In the genomic region with DNA sequence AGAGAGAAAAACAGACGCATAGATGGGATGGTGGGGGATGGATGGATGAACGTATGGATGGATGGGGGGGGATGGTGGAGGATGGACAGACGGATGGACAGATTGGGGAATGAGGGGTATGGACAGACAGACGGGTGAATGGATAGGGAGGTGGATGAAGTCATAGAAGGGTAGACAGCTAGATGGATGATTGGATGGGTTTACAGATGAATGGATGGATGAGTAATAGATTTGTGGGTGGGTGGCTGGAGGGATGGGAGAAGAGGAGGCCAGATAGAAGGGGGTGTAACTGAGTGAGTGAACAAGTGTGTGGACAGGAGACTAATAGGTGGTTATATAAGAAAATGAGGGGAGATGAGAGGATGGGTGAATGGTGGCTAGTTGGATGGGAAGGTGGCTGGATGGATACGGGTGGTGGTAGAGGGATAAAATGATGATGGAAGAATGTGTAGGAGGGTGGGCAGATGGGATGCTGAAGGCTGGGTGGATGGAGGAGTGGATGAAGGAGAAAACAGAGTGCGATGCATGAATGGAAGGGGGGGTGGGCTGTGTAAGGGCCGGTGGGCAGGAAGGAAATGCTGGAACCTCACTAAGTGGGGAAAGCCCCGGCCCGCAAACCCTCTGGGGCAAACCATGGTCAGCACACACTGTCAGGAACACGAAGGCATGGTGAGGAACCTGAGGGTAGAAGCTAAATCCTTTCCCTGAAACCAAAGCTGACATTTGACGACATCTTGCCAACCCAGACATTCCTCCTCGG, we compare ENCODE assay signal across 23 cellular contexts. TPM values are rescaled to one million over a fixed set of nuclear protein-coding genes. Genes with fewer than 3 reads are reported as not detected.
DNase-seq lines count a peak whose midpoint lies in the region; ATAC-seq, FAIRE-seq and TF ChIP-seq lines count a peak whose summit lies in the region.
"Had no signal": no experiment of that assay in that cellular context is flagged by ENCODE, and none has a peak within 500 bp of the region (broad histone marks: within the 10 kb centered on the region; RNA-seq: fewer than 3 reads in every experiment).

No MANE protein-coding gene starts in this region.

- H3K4me3 ChIP-seq in right atrium auricular region (no peak overlapping the region), kidney (ENCODE audit: low read length in 2 of 2) (no peak overlapping the region), skeletal muscle tissue (ENCODE audit: low read length in 3 of 3) (no peak overlapping the region)
- H3K4me3 ChIP-seq: lung had no signal

- FAIRE-seq in kidney (lab: Jason Lieb, UNC): no peak
- FAIRE-seq: A204.1, D721Med had no signal

- no peak overlapping the region for H3K9ac ChIP-seq in kidney (ENCODE audit: low read length in 2 of 2)
- H3K9ac ChIP-seq in skeletal muscle tissue (ENCODE audit: low read depth in 1 of 3, low read length in 3 of 3): no peak overlapping the region

- H3K9me3 ChIP-seq in right atrium auricular region: no peaks in the 10 kb centered on the region
- H3K9me3 ChIP-seq in kidney (ENCODE audit: control insufficient read depth in 1 of 2, low read length in 2 of 2): no peaks in the 10 kb centered on the region
- H3K9me3 ChIP-seq in skeletal muscle tissue (ENCODE audit: control insufficient read depth in 3 of 3, low read length in 3 of 3): no peaks in the 10 kb centered on the region
- H3K9me3 ChIP-seq: neutrophil had no signal

- no peaks in the 10 kb centered on the region for H3K27me3 ChIP-seq in right atrium auricular region
- H3K27me3 ChIP-seq in skeletal muscle tissue (ENCODE audit: control insufficient read depth in 3 of 3, insufficient read depth in 3 of 3, low read length in 3 of 3): no peaks in the 10 kb centered on the region

- H3K27ac ChIP-seq in right atrium auricular region: peak overlapping the region in 1 of 2 donors; percentile 7
- H3K27ac ChIP-seq in kidney (ENCODE audit: low read depth in 2 of 2, low read length in 2 of 2): peak overlapping the region; percentile 76 to 77
- H3K27ac ChIP-seq in skeletal muscle tissue (ENCODE audit: low read depth, low read length): peak overlapping the region; percentile 47
- H3K27ac ChIP-seq: C4-2B, neutrophil had no signal

- intact Hi-C loops in left ventricle myocardium superior (cut with micrococcal nuclease) (no loop called here), kidney (cut with DNase I) (no loop called here)

- H3K4me1 ChIP-seq in right atrium auricular region (peaks cover 0 to 70% of the 10 kb centered on the region in 2 donors), kidney (ENCODE audit: control insufficient read depth in 1 of 2, insufficient read depth in 1 of 2, low read depth in 1 of 2, low read length in 2 of 2) (peaks cover 8 to 32% of the 10 kb centered on the region in 2 donors), skeletal muscle tissue (ENCODE audit: control insufficient read depth in 3 of 3, insufficient read depth in 3 of 3, low read length in 3 of 3) (peaks cover 41 to 90% (median 68%) of the 10 kb centered on the region in 3 donors)

- ATAC-seq in left ventricle myocardium superior: no peak
- ATAC-seq in HG03432 (IDR thresholded peaks at IDR 0.05; ENCODE audit: unreplicated experiment): no peak
- ATAC-seq in HG02981 (IDR thresholded peaks at IDR 0.05; ENCODE audit: unreplicated experiment): no peak
- ATAC-seq: activated CD8-positive, alpha-beta T cell treated with anti-CD3 and anti-CD28 coated beads for 36 hours; stimulated activated memory B cell treated with anti-CD40 and anti-IgM and Interleukin-4, amounts not matched to agents 10 μg/mL and 1 μg/mL and 100 μg/mL, for 72 hours; WTC11 had no signal

- no peak for TF ChIP-seq CTCF in right atrium auricular region (IDR thresholded peaks at IDR 0.05)
- no peak for TF ChIP-seq CTCF in kidney (IDR thresholded peaks at IDR 0.05; ENCODE audit: borderline replicate concordance, extremely low read depth, insufficient read depth)

- H3K36me3 ChIP-seq in right atrium auricular region (no peaks in the 10 kb centered on the region), kidney (ENCODE audit: control insufficient read depth in 1 of 2, insufficient read depth in 2 of 2, low read length in 2 of 2) (no peaks in the 10 kb centered on the region), skeletal muscle tissue (ENCODE audit: control insufficient read depth in 3 of 3, insufficient read depth in 3 of 3, low read length in 3 of 3) (no peaks in the 10 kb centered on the region)
- H3K36me3 ChIP-seq: neutrophil had no signal

- DNase-seq in left ventricle myocardium superior (peak; percentile 19), right atrium auricular region (ENCODE audit: low spot score) (no peak), kidney (peak; percentile 2), dedifferentiated amniotic fluid mesenchymal stem cell (ENCODE audit: extremely low spot score) (no peak)
- no peak for DNase-seq in stimulated activated CD4-positive, alpha-beta T cell treated with anti-CD3 and anti-CD28 coated beads, Interleukin-4, amount 100 ng/mL, for 1 hour
- DNase-seq: activated CD8-positive, alpha-beta T cell treated with anti-CD3 and anti-CD28 coated beads for 36 hours; activated naive CD4-positive, alpha-beta T cell treated with anti-CD3 and anti-CD28 coated beads, Interleukin-2, amount 10 ng/mL, durations not matched to agents 7 days and 5 days; activated T-cell treated with anti-CD3 and anti-CD28 coated beads, Interleukin-2, amount 50 U/mL, for 1 hour; immature natural killer cell; NCI-H1436; NCI-H524; RPMI8226; T-helper 9 cell had no signal

RNA-seq across cellular contexts. Expression of a gene that starts 21.6 kb away (rescaled TPM):
- total RNA-seq in left ventricle myocardium superior (26.8 TPM), right atrium auricular region (10 to 100 TPM; 16.7 to 35.8 TPM), kidney (21.9 TPM), skeletal muscle tissue (49.6 TPM)
- 16.0 TPM for polyA plus RNA-seq in kidney (ENCODE audit: insufficient read depth, low read depth, low replicate concordance)

RNA-seq across cellular contexts. Expression of a gene that starts 25.9 kb away (rescaled TPM):
- total RNA-seq in left ventricle myocardium superior (71.5 TPM), right atrium auricular region (100 to 1,000 TPM in 1 of 2 donors, 10 to 100 TPM in 1; 95.2 to 101 TPM), kidney (27.7 TPM), skeletal muscle tissue (13.6 TPM)
- polyA plus RNA-seq in kidney (ENCODE audit: insufficient read depth, low read depth, low replicate concordance): 37.3 TPM

RNA-seq across cellular contexts. Expression of a gene that starts 53.4 kb away (rescaled TPM):
- 42.4 TPM for total RNA-seq in left ventricle myocardium superior
- 10 to 100 TPM; 16.2 to 18.4 TPM for total RNA-seq in right atrium auricular region
- 28.6 TPM for total RNA-seq in kidney
- 50.6 TPM for polyA plus RNA-seq in kidney (ENCODE audit: insufficient read depth, low read depth, low replicate concordance)
- 13.6 TPM for total RNA-seq in skeletal muscle tissue

RNA-seq across cellular contexts. Expression of a gene that starts 53.5 kb away (rescaled TPM):
- 83.4 TPM for total RNA-seq in left ventricle myocardium superior
- total RNA-seq in right atrium auricular region: 100 to 1,000 TPM; 142 to 195 TPM
- 118 TPM for total RNA-seq in kidney
- polyA plus RNA-seq in kidney (ENCODE audit: insufficient read depth, low read depth, low replicate concordance): 244 TPM
- total RNA-seq in skeletal muscle tissue: 25.6 TPM

Comparison
In these comparisons a context has a peak if more than half of its experiments do, and no peak if none do; other contexts are left out.
1. DNase-seq: peak in left ventricle myocardium superior (single experiment) and kidney (single experiment); none in right atrium auricular region (single experiment), dedifferentiated amniotic fluid mesenchymal stem cell (single experiment) and stimulated activated CD4-positive, alpha-beta T cell treated with anti-CD3 and anti-CD28 coated beads, Interleukin-4, amount 100 ng/mL, for 1 hour (single experiment).